In genomic region chr4:118964891-118965411, GRCh38 we compare ENCODE assay signal across 13 cellular contexts.
DNase-seq lines count a peak whose midpoint lies in the region; TF ChIP-seq lines count a peak whose summit lies in the region.
"Had no signal": no experiment of that assay in that cellular context is flagged by ENCODE, and none has a peak within 500 bp of the region (broad histone marks: within the 10 kb centered on the region; RNA-seq: fewer than 3 reads in every experiment).

No MANE protein-coding gene starts in this region.

- intact Hi-C loops in left ventricle myocardium inferior (cut with micrococcal nuclease) (loop anchor here (5.0 to 10.0 kb wide), 2 partner anchors 193 to 220 kb away; no protein-coding TSS in a partner anchor), CD14-positive monocyte (cut with micrococcal nuclease) (loop anchor here in 1 of 2 donors (10.0 kb wide), 1 partner anchor 190 kb away; no protein-coding TSS in a partner anchor)

- H3K4me1 Mint-ChIP-seq in CD14-positive monocyte: peaks cover 30% of the 10 kb centered on the region

- H3K4me1 ChIP-seq in left ventricle myocardium inferior: peaks cover 94% of the 10 kb centered on the region

- H3K27ac Mint-ChIP-seq in CD14-positive monocyte: no peak overlapping the region
- H3K27ac Mint-ChIP-seq: activated naive CD8-positive, alpha-beta T cell treated with anti-CD3 and anti-CD28 coated beads for 36 hours; memory B cell; progenitor cell of endocrine pancreas had no signal

- peak overlapping the region; percentile 78 for H3K27ac ChIP-seq in left ventricle myocardium inferior (replicated peaks)

- no peaks in the 10 kb centered on the region for H3K9me3 ChIP-seq in left ventricle myocardium inferior (replicated peaks)

- TF ChIP-seq CTCF in left ventricle myocardium inferior (IDR thresholded peaks at IDR 0.05; ENCODE audit: borderline replicate concordance) (no peak), CD14-positive monocyte (IDR thresholded peaks at IDR 0.05) (no peak)

- H3K4me3 Mint-ChIP-seq in CD14-positive monocyte: no peak overlapping the region
- H3K4me3 Mint-ChIP-seq: activated naive CD8-positive, alpha-beta T cell treated with anti-CD3 and anti-CD28 coated beads for 36 hours; memory B cell had no signal

- peaks cover 0 to 2% (median 0%) of the 10 kb centered on the region in 3 donors for H3K27me3 Mint-ChIP-seq in CD14-positive monocyte (ENCODE audit: low read depth in 3 of 3)
- H3K27me3 Mint-ChIP-seq: memory B cell, progenitor cell of endocrine pancreas had no signal

- H3K36me3 Mint-ChIP-seq in CD14-positive monocyte: peaks cover 0 to 2% of the 10 kb centered on the region in 2 donors
- H3K36me3 Mint-ChIP-seq: activated naive CD8-positive, alpha-beta T cell treated with anti-CD3 and anti-CD28 coated beads for 36 hours; memory B cell had no signal

- peak; percentile 34 to 39 for DNase-seq in Kasumi-1 (lab: John Stamatoyannopoulos, UW)
- peak; percentile 98 for DNase-seq in amniotic epithelial cell (ENCODE audit: low read depth)
- no peak for DNase-seq in left ventricle myocardium inferior
- peak; percentile 61 for DNase-seq in skeletal muscle cell (ENCODE audit: low read depth)
- DNase-seq in LoVo (ENCODE audit: low spot score): no peak
- no peak for DNase-seq in globus pallidus (ENCODE audit: low spot score)
- no peak for DNase-seq in CD14-positive monocyte (ENCODE audit: low spot score)
- no peak for DNase-seq in NCI-H2171 (lab: John Stamatoyannopoulos, UW)
- DNase-seq: activated naive CD8-positive, alpha-beta T cell treated with anti-CD3 and anti-CD28 coated beads for 36 hours; NCI-H345; RPMI8226 had no signal

- no peaks in the 10 kb centered on the region for H3K27me3 ChIP-seq in left ventricle myocardium inferior (ENCODE audit: low read depth)

- H3K4me3 ChIP-seq in left ventricle myocardium inferior (no peak overlapping the region), skeletal muscle cell (ENCODE audit: low read depth, low read length) (no peak overlapping the region)

- H3K9me3 Mint-ChIP-seq in CD14-positive monocyte: no peaks in the 10 kb centered on the region
- H3K9me3 Mint-ChIP-seq: activated naive CD8-positive, alpha-beta T cell treated with anti-CD3 and anti-CD28 coated beads for 36 hours; memory B cell had no signal

- no peaks in the 10 kb centered on the region for H3K36me3 ChIP-seq in left ventricle myocardium inferior

Comparison
In these comparisons a context has a peak if more than half of its experiments do, and no peak if none do; other contexts are left out.
1. DNase-seq: peak in Kasumi-1 (2 of 2), amniotic epithelial cell (single experiment) and skeletal muscle cell (single experiment); none in left ventricle myocardium inferior (single experiment), LoVo (single experiment), globus pallidus (single experiment), CD14-positive monocyte (single experiment) and NCI-H2171 (single experiment).